ENCODE assay signal across 19 cellular contexts in genomic region chr5:4419276-4419675, GRCh38.
DNase-seq lines count a peak whose midpoint lies in the region; ATAC-seq lines count a peak whose summit lies in the region.
"Had no signal": no experiment of that assay in that cellular context is flagged by ENCODE, and none has a peak within 500 bp of the region (broad histone marks: within the 10 kb centered on the region; RNA-seq: fewer than 3 reads in every experiment).

No MANE protein-coding gene starts in this region.

- H3K4me2 ChIP-seq in BLaER1 treated with 17β-estradiol and CSF1 and Interleukin-3, amounts not matched to agents 10 nM and 100 nM = peak overlapping the region in 7 of 11 experiments; percentile 6 to 21 (median 15); a peak in 7 of 22 replicates

- H3K27me3 ChIP-seq in BLaER1 treated with 17β-estradiol and CSF1 and Interleukin-3, amounts not matched to agents 10 nM and 100 nM = no peaks in the 10 kb centered on the region
- H3K27me3 ChIP-seq: BE2C had no signal

- no peak overlapping the region for H3K4me3 ChIP-seq in BLaER1 treated with 17β-estradiol and CSF1 and Interleukin-3, amounts not matched to agents 10 nM and 100 nM
- H3K4me3 ChIP-seq: GM12878 had no signal

- no peak overlapping the region for H3K27ac ChIP-seq in BLaER1 treated with 17β-estradiol and CSF1 and Interleukin-3, amounts not matched to agents 10 nM and 100 nM

- H3K36me3 Mint-ChIP-seq in effector memory CD8-positive, alpha-beta T cell (ENCODE audit: insufficient read depth) = no peaks in the 10 kb centered on the region
- H3K36me3 Mint-ChIP-seq: CD14-positive monocyte; CD4-positive, alpha-beta memory T cell; IgD-negative memory B cell had no signal

- H3K4me1 ChIP-seq in BLaER1 treated with 17β-estradiol and CSF1 and Interleukin-3, amounts not matched to agents 10 nM and 100 nM = peaks cover 0 to 9% (median 4%) of the 10 kb centered on the region in 10 experiments; a peak in 9 of 20 replicates
- H3K4me1 ChIP-seq: BE2C had no signal

- H3K36me3 ChIP-seq in BLaER1 treated with 17β-estradiol and CSF1 and Interleukin-3, amounts not matched to agents 10 nM and 100 nM = no peaks in the 10 kb centered on the region
- H3K36me3 ChIP-seq: BE2C had no signal

- ATAC-seq in effector memory CD8-positive, alpha-beta T cell (replicated peaks) = no peak
- no peak for ATAC-seq in sciatic nerve
- ATAC-seq: GM12878, HCT116, HepG2 had no signal

- H3K4me3 Mint-ChIP-seq in effector memory CD8-positive, alpha-beta T cell = no peak overlapping the region
- H3K4me3 Mint-ChIP-seq: CD14-positive monocyte, HFFc6, IgD-negative memory B cell had no signal

- DNase-seq in HK-2 (ENCODE audit: unreplicated experiment) (peak; percentile 2), left kidney (ENCODE audit: low read depth, low spot score) (peak; percentile 18), sciatic nerve (ENCODE audit: low spot score) (no peak), Ammon's horn (ENCODE audit: low spot score) (no peak)
- no peak for DNase-seq in effector memory CD8-positive, alpha-beta T cell
- DNase-seq: BE2C; Calu3; CD4-positive, alpha-beta memory T cell; DMS79 treated with DMSO at 0.1 percent for 48 hours; EL; GOT3; H7; HFFc6 had no signal

- intact Hi-C loops in sciatic nerve (cut with DNase I) = no loop called here

- no peak overlapping the region for H3K9ac ChIP-seq in BLaER1 treated with 17β-estradiol and CSF1 and Interleukin-3, amounts not matched to agents 10 nM and 100 nM

- H3K9me3 ChIP-seq in BLaER1 treated with 17β-estradiol and CSF1 and Interleukin-3, amounts not matched to agents 10 nM and 100 nM (replicated peaks in 1 of 11) = no peaks in the 10 kb centered on the region

- no peak overlapping the region for H3K27ac Mint-ChIP-seq in effector memory CD8-positive, alpha-beta T cell
- H3K27ac Mint-ChIP-seq: CD14-positive monocyte; CD4-positive, alpha-beta memory T cell; HFFc6; IgD-negative memory B cell had no signal

- H3K4me1 Mint-ChIP-seq in effector memory CD8-positive, alpha-beta T cell (ENCODE audit: low read depth in 2 of 2) = no peaks in the 10 kb centered on the region
- H3K4me1 Mint-ChIP-seq: CD14-positive monocyte; CD4-positive, alpha-beta memory T cell; IgD-negative memory B cell had no signal

- no peaks in the 10 kb centered on the region for H3K27me3 Mint-ChIP-seq in effector memory CD8-positive, alpha-beta T cell
- H3K27me3 Mint-ChIP-seq: CD4-positive, alpha-beta memory T cell; IgD-negative memory B cell had no signal

- H3K9me3 Mint-ChIP-seq in effector memory CD8-positive, alpha-beta T cell = peaks cover 13 to 14% of the 10 kb centered on the region in 2 donors

- no peaks in the 10 kb centered on the region for H4K20me1 ChIP-seq in BLaER1 treated with 17β-estradiol and CSF1 and Interleukin-3, amounts not matched to agents 10 nM and 100 nM

Comparison
In these comparisons a context has a peak if more than half of its experiments do, and no peak if none do; other contexts are left out.
1. DNase-seq: peak in HK-2 (single experiment) and left kidney (single experiment); none in effector memory CD8-positive, alpha-beta T cell (0 of 3), sciatic nerve (single experiment) and Ammon's horn (single experiment).